In genomic region chr15:64746356-64746755, GRCh38 we compare ENCODE assay signal across 19 cellular contexts. TPM values are rescaled to one million over a fixed set of nuclear protein-coding genes. Genes with fewer than 3 reads are reported as not detected.
"Had no signal": no experiment of that assay in that cellular context is flagged by ENCODE, and none has a peak within 500 bp of the region (broad histone marks: within the 10 kb centered on the region; RNA-seq: fewer than 3 reads in every experiment).

No MANE protein-coding gene starts in this region.

- H3K36me3 ChIP-seq: gastrocnemius medialis, pancreas had no signal

- H3K9me3 ChIP-seq: gastrocnemius medialis, heart left ventricle, pancreas had no signal

- ATAC-seq: activated CD8-positive, alpha-beta T cell treated with anti-CD3 and anti-CD28 coated beads, Interleukin-2, amount 10 ng/mL, durations not matched to agents 7 days and 5 days; gastrocnemius medialis; heart left ventricle; naive thymus-derived CD4-positive, alpha-beta T cell; pancreas had no signal

- DNase-seq: activated CD4-positive, alpha-beta T cell treated with anti-CD3 and anti-CD28 coated beads, Interleukin-2, amount 10 ng/mL, durations not matched to agents 24 days and 14 days; activated CD8-positive, alpha-beta T cell treated with anti-CD3 and anti-CD28 coated beads, Interleukin-2, amount 10 ng/mL, durations not matched to agents 7 days and 5 days; activated naive CD4-positive, alpha-beta T cell treated with Interleukin-2 at 50 U/mL for 16 hours; activated naive CD8-positive, alpha-beta T cell treated with anti-CD3 and anti-CD28 coated beads, Interleukin-2, amount 10 ng/mL, durations not matched to agents 7 days and 5 days; activated T-cell treated with anti-CD3 and anti-CD28 coated beads, Interleukin-2, amount 50 U/mL, for 24 hours; caudate nucleus; dorsolateral prefrontal cortex; gastrocnemius medialis; heart left ventricle; immature natural killer cell; kidney glomerular epithelial cell; naive thymus-derived CD4-positive, alpha-beta T cell; pancreas; stimulated activated CD4-positive, alpha-beta T cell treated with anti-CD3 and anti-CD28 coated beads, Interleukin-12 subunit alpha, Interleukin-12 subunit beta, amount 100 ng/mL, for 4 hours; stimulated activated CD4-positive, alpha-beta T cell treated with anti-CD3 and anti-CD28 coated beads, Interleukin-1b, Interleukin-23, amount 100 ng/mL, for 48 hours; stimulated activated CD8-positive, alpha-beta memory T cell treated with anti-CD3 and anti-CD28 coated beads, Interleukin-4, amount 100 ng/mL, for 48 hours; stimulated activated naive CD4-positive, alpha-beta T cell treated with Interleukin-2 at 50 U/mL for 16 hours; substantia nigra; T-helper 9 cell had no signal

- H3K27me3 ChIP-seq: gastrocnemius medialis, heart left ventricle, pancreas had no signal

- H3K4me3 ChIP-seq: dorsolateral prefrontal cortex, gastrocnemius medialis, heart left ventricle, pancreas had no signal

- H3K27ac ChIP-seq: dorsolateral prefrontal cortex, gastrocnemius medialis, pancreas had no signal

- H3K4me1 ChIP-seq: pancreas had no signal

RNA-seq across cellular contexts. Expression of gene RBPMS2, which starts 29.0 kb away (rescaled TPM):
- total RNA-seq: activated CD4-positive, alpha-beta T cell treated with anti-CD3 and anti-CD28 coated beads, Interleukin-2, amount 10 ng/mL, durations not matched to agents 24 days and 14 days; activated CD8-positive, alpha-beta T cell treated with anti-CD3 and anti-CD28 coated beads, Interleukin-2, amount 10 ng/mL, durations not matched to agents 7 days and 5 days; activated naive CD8-positive, alpha-beta T cell treated with anti-CD3 and anti-CD28 coated beads, Interleukin-2, amount 10 ng/mL, durations not matched to agents 7 days and 5 days had no signal
- polyA plus RNA-seq: naive thymus-derived CD4-positive, alpha-beta T cell had no signal
